In the genomic region with DNA sequence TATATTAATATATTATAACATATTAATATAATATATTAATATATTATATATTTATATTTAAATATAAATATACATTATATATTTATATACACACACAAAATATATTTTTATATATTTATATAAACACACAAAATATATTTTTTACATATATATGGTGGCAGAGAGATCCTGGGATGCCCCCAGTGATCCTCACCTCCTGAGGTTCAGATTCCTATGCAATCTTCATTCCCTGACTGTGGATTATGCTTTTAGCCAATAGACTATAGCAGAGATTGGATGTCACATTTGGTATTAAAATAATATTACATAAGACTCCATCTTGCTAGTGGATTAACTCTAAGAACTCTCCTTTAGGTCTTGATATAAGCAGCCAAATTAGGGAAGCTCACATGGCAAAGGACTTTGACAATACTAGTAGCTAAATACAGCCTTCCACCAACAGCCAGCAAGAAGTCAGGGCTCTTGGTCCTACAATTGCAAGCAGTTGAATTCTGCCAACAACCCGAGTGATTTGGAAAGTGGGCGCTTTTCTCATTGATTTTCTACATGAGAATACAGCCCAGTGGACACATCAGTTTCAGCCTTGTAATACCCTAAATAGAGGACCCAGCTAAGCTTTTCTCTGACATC, we compare ENCODE assay signal across 17 cellular contexts.
"Had no signal": no experiment of that assay in that cellular context is flagged by ENCODE, and none has a peak within 500 bp of the region (broad histone marks: within the 10 kb centered on the region; RNA-seq: fewer than 3 reads in every experiment).

No MANE protein-coding gene starts in this region.

- H3K36me3 ChIP-seq: ascending aorta, breast epithelium, stomach, upper lobe of left lung, WERI-Rb-1 had no signal

- H3K9me3 ChIP-seq: breast epithelium, testis, upper lobe of left lung had no signal

- ATAC-seq: left ventricle myocardium superior, natural killer cell had no signal

- H3K4me1 ChIP-seq: ascending aorta, breast epithelium, stomach, testis, upper lobe of left lung had no signal

- H3K4me3 ChIP-seq: ascending aorta, breast epithelium, stomach, testis, upper lobe of left lung had no signal

- H3K27me3 ChIP-seq: ascending aorta, breast epithelium, stomach, testis, upper lobe of left lung had no signal

- H3K27ac ChIP-seq: ascending aorta, breast epithelium, stomach, testis, upper lobe of left lung, WERI-Rb-1 had no signal

- DNase-seq: activated CD4-positive, alpha-beta T cell treated with anti-CD3 and anti-CD28 coated beads, Interleukin-2, amount 10 ng/mL, durations not matched to agents 7 days and 5 days; activated naive CD4-positive, alpha-beta T cell treated with Interleukin-2 at 50 U/mL for 16 hours; cerebellar nuclear complex; effector memory CD4-positive, alpha-beta T cell; foreskin fibroblast; hippocampal formation; kidney; left ventricle myocardium superior; natural killer cell; nucleus accumbens; stimulated activated CD4-positive, alpha-beta T cell treated with anti-CD3 and anti-CD28 coated beads, Interleukin-4, amount 100 ng/mL, for 1 hour; stomach; testis; upper lobe of left lung; WERI-Rb-1 had no signal
